Comparison of ENCODE assay signal across 29 cellular contexts in the genomic region with DNA sequence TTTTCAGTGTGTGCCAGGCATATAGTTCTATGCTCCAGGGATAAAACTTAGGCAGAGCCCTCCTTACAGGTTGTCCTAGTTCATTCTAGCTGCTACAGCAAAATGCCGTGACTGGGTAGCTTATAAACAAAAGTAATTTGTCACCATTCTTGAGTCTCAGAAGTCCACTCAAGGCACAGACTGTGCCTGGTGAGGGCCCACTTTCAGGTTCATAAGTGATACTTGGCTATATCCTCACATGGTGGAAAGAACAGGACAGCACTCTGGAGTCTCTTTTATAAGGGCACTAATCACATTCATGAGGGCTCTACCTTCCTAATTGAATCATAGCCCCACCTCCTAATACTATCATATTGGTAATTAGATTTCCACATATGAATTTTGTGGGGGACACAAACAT.
"Had no signal": no experiment of that assay in that cellular context is flagged by ENCODE, and none has a peak within 500 bp of the region (broad histone marks: within the 10 kb centered on the region; RNA-seq: fewer than 3 reads in every experiment).

No MANE protein-coding gene starts in this region.

- H3K9ac ChIP-seq: neural progenitor cell, parathyroid adenoma had no signal

- H3K36me3 Mint-ChIP-seq: naive B cell; naive thymus-derived CD8-positive, alpha-beta T cell; natural killer cell treated with Interleukin-12 subunit alpha and Interleukin-12 subunit beta and Interleukin-15 and Interleukin-18, amount 100 ng/mL, for 72 hours; stimulated activated memory B cell treated with anti-CD40 and anti-IgM and Interleukin-4, amounts not matched to agents 10 μg/mL and 1 μg/mL and 100 μg/mL, for 72 hours had no signal

- H3K36me3 ChIP-seq: ovary, right lobe of liver, sigmoid colon, suprapubic skin, transverse colon, vagina had no signal

- DNase-seq: naive B cell; naive thymus-derived CD8-positive, alpha-beta T cell; occipital lobe; ovary; posterior cingulate gyrus; psoas muscle; right cardiac atrium; right lobe of liver; sigmoid colon; small intestine; stimulated activated CD4-positive, alpha-beta T cell treated with anti-CD3 and anti-CD28 coated beads, Interleukin-15, amount 100 ng/mL, for 24 hours; stimulated activated CD4-positive, alpha-beta T cell treated with anti-CD3 and anti-CD28 coated beads, Interleukin-2, amount 100 ng/mL, for 24 hours; stimulated activated CD4-positive, alpha-beta T cell treated with anti-CD3 and anti-CD28 coated beads, Interleukin-2, amount 100 ng/mL, for 48 hours; stimulated activated CD4-positive, alpha-beta T cell treated with anti-CD3 and anti-CD28 coated beads, Interleukin-4, amount 100 ng/mL, for 24 hours; stimulated activated naive CD4-positive, alpha-beta T cell; stimulated activated naive CD8-positive, alpha-beta T cell treated with anti-CD3 and anti-CD28 coated beads, Interleukin-15, amount 100 ng/mL, for 72 hours; stimulated activated naive CD8-positive, alpha-beta T cell treated with anti-CD3 and anti-CD28 coated beads, Interleukin-15, Interleukin-2, amounts not matched to agents 100 U/mL and 50 U/mL, for 24 hours; substantia nigra; testis; tibial artery; transverse colon had no signal

- H3K4me2 ChIP-seq: neural progenitor cell had no signal

- H3K9me3 ChIP-seq: ovary, psoas muscle, right lobe of liver, sigmoid colon, suprapubic skin, testis, tibial artery, transverse colon, vagina had no signal

- H3K4me3 Mint-ChIP-seq: naive B cell; naive thymus-derived CD8-positive, alpha-beta T cell; natural killer cell treated with Interleukin-12 subunit alpha and Interleukin-12 subunit beta and Interleukin-15 and Interleukin-18, amount 100 ng/mL, for 72 hours; neural progenitor cell; stimulated activated memory B cell treated with anti-CD40 and anti-IgM and Interleukin-4, amounts not matched to agents 10 μg/mL and 1 μg/mL and 100 μg/mL, for 72 hours; stimulated activated naive CD8-positive, alpha-beta T cell treated with anti-CD3 and anti-CD28 coated beads, Interleukin-15, amount 100 ng/mL, for 72 hours; type B pancreatic cell had no signal

- H3K79me2 ChIP-seq: parathyroid adenoma had no signal

- H2AFZ ChIP-seq: neural progenitor cell, parathyroid adenoma had no signal

- ATAC-seq: naive thymus-derived CD8-positive, alpha-beta T cell; natural killer cell treated with Interleukin-12 subunit alpha and Interleukin-12 subunit beta and Interleukin-15 and Interleukin-18, amount 100 ng/mL, for 72 hours; psoas muscle; right cardiac atrium; right lobe of liver; stimulated activated memory B cell treated with anti-CD40 and anti-IgM and Interleukin-4, amounts not matched to agents 10 μg/mL and 1 μg/mL and 100 μg/mL, for 72 hours; stimulated activated naive CD8-positive, alpha-beta T cell treated with anti-CD3 and anti-CD28 coated beads, Interleukin-15, amount 100 ng/mL, for 72 hours; stimulated activated naive CD8-positive, alpha-beta T cell treated with anti-CD3 and anti-CD28 coated beads, Interleukin-15, Interleukin-2, amounts not matched to agents 100 U/mL and 50 U/mL, for 24 hours had no signal

- H3K27me3 Mint-ChIP-seq: naive B cell; natural killer cell treated with Interleukin-12 subunit alpha and Interleukin-12 subunit beta and Interleukin-15 and Interleukin-18, amount 100 ng/mL, for 72 hours; progenitor cell of endocrine pancreas; stimulated activated memory B cell treated with anti-CD40 and anti-IgM and Interleukin-4, amounts not matched to agents 10 μg/mL and 1 μg/mL and 100 μg/mL, for 72 hours; stimulated activated naive CD8-positive, alpha-beta T cell treated with anti-CD3 and anti-CD28 coated beads, Interleukin-15, amount 100 ng/mL, for 72 hours; type B pancreatic cell had no signal

- H3K4me1 Mint-ChIP-seq: naive B cell; naive thymus-derived CD8-positive, alpha-beta T cell; neural progenitor cell; stimulated activated memory B cell treated with anti-CD40 and anti-IgM and Interleukin-4, amounts not matched to agents 10 μg/mL and 1 μg/mL and 100 μg/mL, for 72 hours; stimulated activated naive CD8-positive, alpha-beta T cell treated with anti-CD3 and anti-CD28 coated beads, Interleukin-15, amount 100 ng/mL, for 72 hours had no signal

- H3K27ac ChIP-seq: neural progenitor cell, ovary, parathyroid adenoma, psoas muscle, right lobe of liver, sigmoid colon, suprapubic skin, testis, tibial artery, transverse colon, vagina had no signal

- H3K4me3 ChIP-seq: neural progenitor cell, ovary, psoas muscle, right lobe of liver, sigmoid colon, suprapubic skin, testis, tibial artery, transverse colon, vagina had no signal

- H3K9me3 Mint-ChIP-seq: naive B cell; naive thymus-derived CD8-positive, alpha-beta T cell; natural killer cell treated with Interleukin-12 subunit alpha and Interleukin-12 subunit beta and Interleukin-15 and Interleukin-18, amount 100 ng/mL, for 72 hours; neural progenitor cell; stimulated activated memory B cell treated with anti-CD40 and anti-IgM and Interleukin-4, amounts not matched to agents 10 μg/mL and 1 μg/mL and 100 μg/mL, for 72 hours; stimulated activated naive CD8-positive, alpha-beta T cell treated with anti-CD3 and anti-CD28 coated beads, Interleukin-15, amount 100 ng/mL, for 72 hours; type B pancreatic cell had no signal

- H3K27me3 ChIP-seq: neural progenitor cell, ovary, right lobe of liver, sigmoid colon, suprapubic skin, testis, tibial artery, transverse colon, vagina had no signal

- H3K4me1 ChIP-seq: parathyroid adenoma, psoas muscle, right lobe of liver, sigmoid colon, suprapubic skin, testis, tibial artery, transverse colon, vagina had no signal

- H3K27ac Mint-ChIP-seq: naive B cell; naive thymus-derived CD8-positive, alpha-beta T cell; natural killer cell treated with Interleukin-12 subunit alpha and Interleukin-12 subunit beta and Interleukin-15 and Interleukin-18, amount 100 ng/mL, for 72 hours; neural progenitor cell; progenitor cell of endocrine pancreas; stimulated activated memory B cell treated with anti-CD40 and anti-IgM and Interleukin-4, amounts not matched to agents 10 μg/mL and 1 μg/mL and 100 μg/mL, for 72 hours; stimulated activated naive CD8-positive, alpha-beta T cell treated with anti-CD3 and anti-CD28 coated beads, Interleukin-15, amount 100 ng/mL, for 72 hours; type B pancreatic cell had no signal
